Comparison of ENCODE assay signal across 8 cellular contexts in genomic region chr1:204493145-204493881, GRCh38. TPM values are rescaled to one million over a fixed set of nuclear protein-coding genes. Genes with fewer than 3 reads are reported as not detected.
DNase-seq lines count a peak whose midpoint lies in the region; ATAC-seq and TF ChIP-seq lines count a peak whose summit lies in the region.

No MANE protein-coding gene starts in this region.

- peak overlapping the region; percentile 34 for H2AFZ ChIP-seq in fibroblast of lung (ENCODE audit: low read length)

- 0 out of 2 replicates have a peak overlapping the region, but pooled peaks have one; percentile 57 for H3K27ac Mint-ChIP-seq in WTC11
- H3K27ac Mint-ChIP-seq in natural killer cell treated with Interleukin-12 subunit alpha and Interleukin-12 subunit beta and Interleukin-15 and Interleukin-18, amount 100 ng/mL, for 72 hours = peak overlapping the region; percentile 80 to 92

- peaks cover 5% of the 10 kb centered on the region for H3K27me3 Mint-ChIP-seq in WTC11 (ENCODE audit: low read depth)
- no peaks in the 10 kb centered on the region for H3K27me3 Mint-ChIP-seq in natural killer cell treated with Interleukin-12 subunit alpha and Interleukin-12 subunit beta and Interleukin-15 and Interleukin-18, amount 100 ng/mL, for 72 hours

- H3K79me2 ChIP-seq in fibroblast of lung (ENCODE audit: control insufficient read depth, insufficient read depth, low read length) = no peaks in the 10 kb centered on the region

- no peaks in the 10 kb centered on the region for H3K36me3 ChIP-seq in fibroblast of lung (ENCODE audit: control insufficient read depth, insufficient read depth, low read length)

- H3K4me1 ChIP-seq in fibroblast of lung (ENCODE audit: control insufficient read depth, extremely low read depth, insufficient read depth, low read length) = peaks cover 3% of the 10 kb centered on the region

- POLR2A ChIA-PET in WTC11 (lab: Charles Lee) = interaction anchor here (0.5 to 3.7 kb wide), 9 partner anchors 11 to 383 kb away, joined by 3 to 27 read pairs (median 6); partner anchors contain the start of gene MDM4

- CTCF ChIA-PET in WTC11 (lab: Charles Lee) = interaction anchor here (0.6 to 19.5 kb wide), 18 partner anchors 9 to 331 kb away, joined by 3 to 906 read pairs (median 8); no protein-coding TSS in a partner anchor

- no peaks in the 10 kb centered on the region for H3K9me3 Mint-ChIP-seq in WTC11
- no peaks in the 10 kb centered on the region for H3K9me3 Mint-ChIP-seq in natural killer cell treated with Interleukin-12 subunit alpha and Interleukin-12 subunit beta and Interleukin-15 and Interleukin-18, amount 100 ng/mL, for 72 hours

- H3K36me3 Mint-ChIP-seq in WTC11 = no peaks in the 10 kb centered on the region
- H3K36me3 Mint-ChIP-seq in natural killer cell treated with Interleukin-12 subunit alpha and Interleukin-12 subunit beta and Interleukin-15 and Interleukin-18, amount 100 ng/mL, for 72 hours = no peaks in the 10 kb centered on the region

- H3K27ac ChIP-seq in fibroblast of lung (ENCODE audit: insufficient read depth, low read length) = no peak overlapping the region

- ATAC-seq in WTC11 = peak; percentile 3
- ATAC-seq in natural killer cell treated with Interleukin-12 subunit alpha and Interleukin-12 subunit beta and Interleukin-15 and Interleukin-18, amount 100 ng/mL, for 72 hours = no peak

- no peak overlapping the region for H3K9ac ChIP-seq in fibroblast of lung (ENCODE audit: insufficient read depth, low read length)

- H3K27me3 ChIP-seq in fibroblast of lung (ENCODE audit: control insufficient read depth, insufficient read depth, low read length) = peaks cover 44% of the 10 kb centered on the region

- peak; percentile 50 for DNase-seq in COLO668 (lab: John Stamatoyannopoulos, UW; ENCODE audit: unreplicated experiment)
- peak; percentile 40 for DNase-seq in HuH-7.5 (ENCODE audit: low spot score)
- DNase-seq in WTC11 (ENCODE audit: low spot score) = no peak
- DNase-seq in fibroblast of lung (ENCODE audit: low read depth in 2 of 2) = peak; percentile 80 to 93
- DNase-seq in natural killer cell treated with Interleukin-12 subunit alpha and Interleukin-12 subunit beta and Interleukin-15 and Interleukin-18, amount 100 ng/mL, for 72 hours (ENCODE audit: low spot score) = no peak
- DNase-seq in 8988T = no peak
- no peak for DNase-seq in GM10266 (ENCODE audit: extremely low spot score)
- DNase-seq in globus pallidus (ENCODE audit: low spot score) = no peak

- no peaks in the 10 kb centered on the region for H4K20me1 ChIP-seq in fibroblast of lung (ENCODE audit: control insufficient read depth, extremely low read depth, insufficient read depth, low read length)

- H3K4me1 Mint-ChIP-seq in WTC11 = peaks cover 33% of the 10 kb centered on the region
- peaks cover 44 to 47% of the 10 kb centered on the region in 2 donors for H3K4me1 Mint-ChIP-seq in natural killer cell treated with Interleukin-12 subunit alpha and Interleukin-12 subunit beta and Interleukin-15 and Interleukin-18, amount 100 ng/mL, for 72 hours (ENCODE audit: low read depth in 2 of 2)

- H3K4me3 ChIP-seq in fibroblast of lung (replicated peaks in 1 of 4; ENCODE audit: control extremely low read depth in 1 of 4, insufficient read depth in 1 of 4, low read depth in 3 of 4, low read length in 4 of 4) = peak overlapping the region; percentile 78 to 82 (median 79)

- TF ChIP-seq CTCF in WTC11 (IDR thresholded peaks at IDR 0.05) (no peak), fibroblast of lung (conservative IDR thresholded peaks at IDR 0.05 in 1 of 2, IDR thresholded peaks at IDR 0.05 in 1 of 2; ENCODE audit: low read depth in 1 of 2, low read length in 2 of 2) (no peak), GM10266 (IDR thresholded peaks at IDR 0.05; ENCODE audit: control insufficient read depth, insufficient read depth, low read depth, missing control alignments) (no peak)

- H3K9me3 ChIP-seq in fibroblast of lung (ENCODE audit: control insufficient read depth, insufficient read depth, low read depth, low read length) = no peaks in the 10 kb centered on the region

- H3K4me3 Mint-ChIP-seq in WTC11 = peak overlapping the region; percentile 93
- peak overlapping the region; percentile 95 for H3K4me3 Mint-ChIP-seq in natural killer cell treated with Interleukin-12 subunit alpha and Interleukin-12 subunit beta and Interleukin-15 and Interleukin-18, amount 100 ng/mL, for 72 hours

- H3K4me2 ChIP-seq in fibroblast of lung (ENCODE audit: extremely low read depth, insufficient read depth, low read length) = peak overlapping the region; percentile 93

TF ChIP-seq in WTC11, 78 proteins besides CTCF, POLR2A, EP300 and RAD21 (continues in another document):
- TF ChIP-seq MYBL2 (CRISPR knock-in tag; IDR thresholded peaks at IDR 0.05) = no peak
- no peak for TF ChIP-seq KAT7 (CRISPR knock-in tag; IDR thresholded peaks at IDR 0.05; ENCODE audit: borderline replicate concordance)
- no peak for TF ChIP-seq HMGA2 (CRISPR knock-in tag; IDR thresholded peaks at IDR 0.05)
- no peak for TF ChIP-seq HMGXB4 (CRISPR knock-in tag; IDR thresholded peaks at IDR 0.05)
- TF ChIP-seq ETV6 (CRISPR knock-in tag; IDR thresholded peaks at IDR 0.05) = no peak
- TF ChIP-seq AFF4 (CRISPR knock-in tag; IDR thresholded peaks at IDR 0.05; ENCODE audit: borderline replicate concordance) = no peak
- TF ChIP-seq TCF7 (CRISPR knock-in tag; IDR thresholded peaks at IDR 0.05; ENCODE audit: low read depth) = no peak

RNA-seq across cellular contexts. Expression of gene PIK3C2B, which starts 1.3 kb away (rescaled TPM):
- total RNA-seq in WTC11 (2021) (20.8 to 27.7 TPM (median 22.6 TPM) in 3 replicates), fibroblast of lung (1.0 and 2.5 TPM in 2 replicates)
- polyA plus RNA-seq in fibroblast of lung = 1.4 and 2.4 TPM in 2 replicates
- 0.63 and 1.5 TPM in 2 replicates for polyA plus RNA-seq in fibroblast of lung (2012)
- polyA minus RNA-seq in fibroblast of lung (ENCODE audit: low replicate concordance) = 5.3 and 10.8 TPM in 2 replicates
- total RNA-seq in natural killer cell treated with Interleukin-12 subunit alpha and Interleukin-12 subunit beta and Interleukin-15 and Interleukin-18, amount 100 ng/mL, for 72 hours = 10 to 100 TPM; 14.2 to 28.7 TPM

RNA-seq across cellular contexts. Expression of gene MDM4, which starts 22.9 kb away (rescaled TPM):
- total RNA-seq in WTC11 (2021) (73.5 to 76.2 TPM (median 74.1 TPM) in 3 replicates), fibroblast of lung (29.5 and 41.0 TPM in 2 replicates)
- 14.2 and 23.6 TPM in 2 replicates for polyA plus RNA-seq in fibroblast of lung
- polyA plus RNA-seq in fibroblast of lung (2012) = 5.3 and 5.7 TPM in 2 replicates
- polyA minus RNA-seq in fibroblast of lung (ENCODE audit: low replicate concordance) = 13.2 and 14.6 TPM in 2 replicates
- 100 to 1,000 TPM; 104 to 151 TPM for total RNA-seq in natural killer cell treated with Interleukin-12 subunit alpha and Interleukin-12 subunit beta and Interleukin-15 and Interleukin-18, amount 100 ng/mL, for 72 hours

Comparison
In these comparisons a context has a peak if more than half of its experiments do, and no peak if none do; other contexts are left out.
1. DNase-seq: peak in COLO668 (single experiment), HuH-7.5 (single experiment) and fibroblast of lung (2 of 2); none in WTC11 (single experiment), natural killer cell treated with Interleukin-12 subunit alpha and Interleukin-12 subunit beta and Interleukin-15 and Interleukin-18, amount 100 ng/mL, for 72 hours (single experiment), 8988T (single experiment), GM10266 (single experiment) and globus pallidus (single experiment).